13 cellular contexts compared by ENCODE assay signal in the genomic region with DNA sequence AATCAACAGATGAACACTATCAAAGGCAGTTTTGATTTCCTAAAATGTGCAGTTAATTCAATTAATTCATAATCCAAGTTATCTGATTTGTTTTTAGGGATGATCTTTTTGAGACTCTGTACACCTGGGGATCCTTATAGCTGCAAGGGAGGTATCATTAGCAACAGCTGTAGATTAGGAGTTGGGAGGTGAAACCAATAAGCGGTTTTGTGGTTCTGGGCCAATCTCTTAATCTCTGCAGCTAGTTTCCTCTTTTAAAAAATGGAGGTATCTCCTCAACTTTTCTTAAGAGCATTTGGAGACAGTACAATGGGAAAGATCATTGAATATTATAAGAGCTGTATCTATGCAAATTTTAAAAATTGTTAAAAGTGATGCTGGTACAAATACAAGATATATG.
DNase-seq lines count a peak whose midpoint lies in the region; ATAC-seq lines count a peak whose summit lies in the region.
"Had no signal": no experiment of that assay in that cellular context is flagged by ENCODE, and none has a peak within 500 bp of the region (broad histone marks: within the 10 kb centered on the region; RNA-seq: fewer than 3 reads in every experiment).

No MANE protein-coding gene starts in this region.

- peak; percentile 69 for ATAC-seq in GM19372 (IDR thresholded peaks at IDR 0.05; ENCODE audit: low read depth, unreplicated experiment)
- ATAC-seq in HG02840 (IDR thresholded peaks at IDR 0.05; ENCODE audit: low FRiP score, unreplicated experiment) = peak; percentile 71
- peak; percentile 72 for ATAC-seq in HG03558 (IDR thresholded peaks at IDR 0.05; ENCODE audit: extremely low read depth, unreplicated experiment)
- no peak for ATAC-seq in esophagus mucosa

- peaks cover 31% of the 10 kb centered on the region for H3K4me1 ChIP-seq in BLaER1

- H3K9me3 ChIP-seq in BLaER1 = no peaks in the 10 kb centered on the region
- H3K9me3 ChIP-seq: ovary had no signal

- no peak for DNase-seq in activated effector memory CD4-positive, alpha-beta T cell treated with anti-CD3 and anti-CD28 coated beads, Interleukin-2, amount 50 U/mL, for 16 hours
- DNase-seq in NCI-H446 treated with DMSO at 0.1 percent for 48 hours (lab: John Stamatoyannopoulos, UW) = no peak
- DNase-seq in NCI-H2081 treated with DMSO at 0.1 percent for 48 hours (lab: John Stamatoyannopoulos, UW) = no peak
- DNase-seq: 8988T; central memory CD4-positive, alpha-beta T cell; NCI-H1105; ovary had no signal

- H3K4me3 ChIP-seq in BLaER1 = no peak overlapping the region
- H3K4me3 ChIP-seq: ovary had no signal

- H3K27ac ChIP-seq in BLaER1 = no peak overlapping the region
- H3K27ac ChIP-seq: ovary, VCaP had no signal

- peak overlapping the region; percentile 64; the same call in 1 of the 2 replicates for H3K4me2 ChIP-seq in BLaER1

- H4K20me1 ChIP-seq in BLaER1 = no peaks in the 10 kb centered on the region

- H3K36me3 ChIP-seq in BLaER1 = no peaks in the 10 kb centered on the region
- H3K36me3 ChIP-seq: ovary had no signal

- H3K9ac ChIP-seq in BLaER1 = no peak overlapping the region

- H3K27me3 ChIP-seq in BLaER1 = no peaks in the 10 kb centered on the region
- H3K27me3 ChIP-seq: ovary had no signal
